1 cellular context compared by ENCODE assay signal in genomic region chr20:52251827-52252226, GRCh38.
TF ChIP-seq lines count a peak whose summit lies in the region.

No MANE protein-coding gene starts in this region.

TF ChIP-seq in GM23338, 12 proteins besides CTCF, POLR2A, EP300 and RAD21:
- TF ChIP-seq ZNF462 (CRISPR knock-in tag; IDR thresholded peaks at IDR 0.05), result no peak
- no peak for TF ChIP-seq CREB1 (CRISPR knock-in tag; IDR thresholded peaks at IDR 0.05; ENCODE audit: low read depth)
- no peak for TF ChIP-seq EZH2 (IDR thresholded peaks at IDR 0.05; ENCODE audit: low read depth, unreplicated experiment)
- no peak for TF ChIP-seq POLR2AphosphoS5 (IDR thresholded peaks at IDR 0.05; ENCODE audit: low read depth)
